ENCODE assay signal across 8 cellular contexts in genomic region chr12:42145552-42146215, GRCh38. TPM values are rescaled to one million over a fixed set of nuclear protein-coding genes. Genes with fewer than 3 reads are reported as not detected.
DNase-seq lines count a peak whose midpoint lies in the region; ATAC-seq, FAIRE-seq and TF ChIP-seq lines count a peak whose summit lies in the region.

No MANE protein-coding gene starts in this region.

- no peaks in the 10 kb centered on the region for H3K36me3 ChIP-seq in astrocyte (ENCODE audit: insufficient read depth, low read length)
- H3K36me3 ChIP-seq in suprapubic skin, result no peaks in the 10 kb centered on the region

- H3K27me3 ChIP-seq in CD4-positive, alpha-beta T cell (ENCODE audit: control insufficient read depth, insufficient read depth, low read length), result no peaks in the 10 kb centered on the region
- H3K27me3 ChIP-seq in astrocyte (ENCODE audit: insufficient read depth, low read length), result no peaks in the 10 kb centered on the region
- no peaks in the 10 kb centered on the region for H3K27me3 ChIP-seq in suprapubic skin

- H3K27me3 Mint-ChIP-seq in CD4-positive, alpha-beta T cell, result no peaks in the 10 kb centered on the region
- H3K27me3 Mint-ChIP-seq in astrocyte (ENCODE audit: low read depth, unreplicated experiment), result no peaks in the 10 kb centered on the region

- H4K20me1 ChIP-seq in astrocyte (ENCODE audit: insufficient read depth, low read length), result peaks cover 29% of the 10 kb centered on the region

- H3K4me1 Mint-ChIP-seq in CD4-positive, alpha-beta T cell (ENCODE audit: low read depth), result peaks cover 39% of the 10 kb centered on the region
- H3K4me1 Mint-ChIP-seq in astrocyte (ENCODE audit: low read depth, unreplicated experiment), result peaks cover 11% of the 10 kb centered on the region

- no peak for ATAC-seq in CD4-positive, alpha-beta T cell (ENCODE audit: poor library complexity)
- ATAC-seq in GM21717 (IDR thresholded peaks at IDR 0.05; ENCODE audit: unreplicated experiment), result no peak
- no peak for ATAC-seq in GM18867 (IDR thresholded peaks at IDR 0.05; ENCODE audit: unreplicated experiment)
- ATAC-seq in GM18868 (IDR thresholded peaks at IDR 0.05; ENCODE audit: unreplicated experiment), result no peak

- H3K27ac ChIP-seq in CD4-positive, alpha-beta T cell (ENCODE audit: low read depth, low read length), result no peak overlapping the region
- H3K27ac ChIP-seq in astrocyte (ENCODE audit: low read depth, low read length) (no peak overlapping the region), suprapubic skin (no peak overlapping the region)

- peak overlapping the region; percentile 95 for H3K4me2 ChIP-seq in astrocyte (ENCODE audit: low read length)

- WGBS in suprapubic skin, result 88% methylated on average over 11 of the region's 11 CpGs

- TF ChIP-seq CTCF in CD4-positive, alpha-beta T cell (IDR thresholded peaks at IDR 0.05), result no peak
- TF ChIP-seq CTCF in astrocyte (IDR thresholded peaks at IDR 0.05; ENCODE audit: insufficient read depth, low read depth, low read length) (no peak), suprapubic skin (IDR thresholded peaks at IDR 0.05) (no peak)

- H3K9me3 Mint-ChIP-seq in CD4-positive, alpha-beta T cell, result no peaks in the 10 kb centered on the region
- no peaks in the 10 kb centered on the region for H3K9me3 Mint-ChIP-seq in astrocyte (ENCODE audit: unreplicated experiment)

- H3K9me3 ChIP-seq in CD4-positive, alpha-beta T cell (ENCODE audit: control insufficient read depth, low read length), result no peaks in the 10 kb centered on the region
- H3K9me3 ChIP-seq in astrocyte (ENCODE audit: insufficient read depth, low read depth, low read length), result no peaks in the 10 kb centered on the region
- no peaks in the 10 kb centered on the region for H3K9me3 ChIP-seq in suprapubic skin

- peak overlapping the region; percentile 92 for H3K4me3 Mint-ChIP-seq in CD4-positive, alpha-beta T cell
- H3K4me3 Mint-ChIP-seq in astrocyte (ENCODE audit: unreplicated experiment), result peak overlapping the region; percentile 82

- DNase-seq in CD4-positive, alpha-beta T cell, result no peak
- DNase-seq in HuH-7 (ENCODE audit: low spot score) (peak; percentile 29), astrocyte (ENCODE audit: low read depth) (no peak), mucosa of gallbladder (ENCODE audit: low spot score) (peak; percentile 18), suprapubic skin (ENCODE audit: low spot score in 2 of 2) (no peak)

- H2AFZ ChIP-seq in astrocyte (ENCODE audit: low read depth, low read length), result peak overlapping the region; percentile 83

- H3K4me1 ChIP-seq in astrocyte (ENCODE audit: insufficient read depth, low read length) (peaks cover 8% of the 10 kb centered on the region), suprapubic skin (peaks cover 28% of the 10 kb centered on the region)

- no peak for FAIRE-seq in astrocyte (lab: Jason Lieb, UNC)

- H3K4me3 ChIP-seq in astrocyte (ENCODE audit: insufficient read depth, low read depth, low read length) (peak overlapping the region; percentile 75), suprapubic skin (no peak overlapping the region)

- peaks cover 35% of the 10 kb centered on the region for H3K79me2 ChIP-seq in astrocyte (ENCODE audit: insufficient read depth, low read length)

- CTCF ChIA-PET in CD4-positive, alpha-beta T cell (lab: Charles Lee), result no interaction called here

- H3K36me3 Mint-ChIP-seq in CD4-positive, alpha-beta T cell (ENCODE audit: low read depth), result peaks cover 9% of the 10 kb centered on the region
- no peaks in the 10 kb centered on the region for H3K36me3 Mint-ChIP-seq in astrocyte (ENCODE audit: low read depth, unreplicated experiment)

- POLR2A ChIA-PET in CD4-positive, alpha-beta T cell (lab: Charles Lee), result interaction anchor here (0.7 to 1.8 kb wide), 7 partner anchors 15 to 226 kb away, joined by 3 to 11 read pairs (median 6); partner anchors contain the start of genes PPHLN1 and ZCRB1

- H3K27ac Mint-ChIP-seq in CD4-positive, alpha-beta T cell, result peak overlapping the region; percentile 79
- peak overlapping the region; percentile 1 for H3K27ac Mint-ChIP-seq in astrocyte (ENCODE audit: unreplicated experiment)

- TF ChIP-seq EP300 in suprapubic skin (IDR thresholded peaks at IDR 0.05), result no peak

- H3K9ac ChIP-seq in astrocyte (ENCODE audit: low read length), result no peak overlapping the region

- no peak for TF ChIP-seq POLR2A in suprapubic skin (IDR thresholded peaks at IDR 0.05)

- intact Hi-C loops in CD4-positive, alpha-beta T cell (cut with DNase I, micrococcal nuclease), result loop anchor here in 1 of 2 experiments (2.0 kb wide), 2 partner anchors 93 to 181 kb away; partner anchors contain the start of genes PPHLN1, YAF2 and ZCRB1

RNA-seq across cellular contexts. Expression of gene GXYLT1, which starts 1.0 kb away (rescaled TPM):
- total RNA-seq in CD4-positive, alpha-beta T cell, result 1 to 10 TPM; 8.0 to 8.2 TPM
- total RNA-seq in astrocyte, result 21.4 and 23.1 TPM in 2 replicates
- total RNA-seq in mucosa of gallbladder, result 9.6 TPM
- 10 to 100 TPM in 1 of 4 donors, 1 to 10 TPM in 3; 5.6 to 10.9 (median 9.9) TPM for total RNA-seq in suprapubic skin

Comparison
In these comparisons a context has a peak if more than half of its experiments do, and no peak if none do; other contexts are left out.
1. DNase-seq: peak in HuH-7 (single experiment) and mucosa of gallbladder (single experiment); none in CD4-positive, alpha-beta T cell (0 of 10), astrocyte (single experiment) and suprapubic skin (0 of 2).